ENCODE assay signal across 7 cellular contexts in the genomic region with DNA sequence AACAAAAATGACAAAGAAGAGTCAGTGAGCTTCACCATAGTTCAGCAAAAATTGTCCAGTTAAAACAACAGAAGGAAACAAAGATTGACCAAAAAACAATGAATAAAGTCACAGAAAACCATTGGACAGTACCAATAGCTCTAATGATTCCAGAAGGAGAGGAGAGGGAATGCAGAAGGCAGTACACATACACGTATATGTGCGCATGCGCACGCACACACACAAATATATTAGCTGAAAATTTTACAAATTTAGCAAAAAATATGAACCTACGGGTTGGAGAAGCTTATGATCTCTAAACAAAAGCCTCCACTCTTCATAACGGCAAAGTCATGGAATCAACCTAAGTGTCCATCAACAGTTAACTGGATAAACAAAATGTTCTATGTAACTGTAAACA.
"Had no signal": no experiment of that assay in that cellular context is flagged by ENCODE, and none has a peak within 500 bp of the region (broad histone marks: within the 10 kb centered on the region; RNA-seq: fewer than 3 reads in every experiment).

No MANE protein-coding gene starts in this region.

- ATAC-seq: HepG2 had no signal

- H3K4me2 ChIP-seq: KMS-11 had no signal

- FAIRE-seq: HepG2, HTR-8/SVneo had no signal

- H3K9ac ChIP-seq: KMS-11 had no signal

- DNase-seq: IMR-90, KBM-7, KG1 had no signal

- H3K27ac ChIP-seq: HL-60, KMS-11 had no signal
